ENCODE assay signal across 20 cellular contexts in the genomic region with DNA sequence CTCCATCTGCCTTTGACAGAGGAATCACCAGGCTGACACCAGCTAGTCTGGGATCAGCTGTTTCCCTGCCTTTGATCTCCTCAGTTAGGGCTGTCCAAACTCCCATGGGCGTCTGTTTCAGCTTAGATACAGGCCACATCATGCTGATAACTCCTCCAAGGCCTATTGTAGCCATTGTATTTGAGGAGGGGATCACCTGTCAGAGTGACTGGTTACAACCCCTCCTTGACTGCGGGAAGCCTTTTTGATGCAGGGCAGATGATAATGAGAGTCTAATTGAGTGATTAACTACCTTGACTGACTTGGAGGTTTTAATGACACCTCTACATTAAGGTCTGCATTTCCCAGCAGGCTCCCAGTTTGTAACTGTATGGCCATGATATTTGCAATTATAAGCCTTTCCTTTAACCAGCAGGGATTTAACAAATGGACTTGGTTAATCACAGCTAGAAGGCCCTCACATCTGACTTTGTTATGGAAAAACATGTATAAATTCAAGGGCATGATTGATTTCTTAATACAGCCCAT.
DNase-seq lines count a peak whose midpoint lies in the region; ATAC-seq and TF ChIP-seq lines count a peak whose summit lies in the region.
"Had no signal": no experiment of that assay in that cellular context is flagged by ENCODE, and none has a peak within 500 bp of the region (broad histone marks: within the 10 kb centered on the region; RNA-seq: fewer than 3 reads in every experiment).

No MANE protein-coding gene starts in this region.

- H3K27me3 Mint-ChIP-seq in Caco-2 (ENCODE audit: insufficient read depth, unreplicated experiment): peaks cover 3% of the 10 kb centered on the region
- H3K27me3 Mint-ChIP-seq in activated naive CD4-positive, alpha-beta T cell treated with anti-CD3 and anti-CD28 coated beads, Interleukin-2, amount 10 ng/mL, durations not matched to agents 7 days and 5 days: no peaks in the 10 kb centered on the region
- H3K27me3 Mint-ChIP-seq: activated T-helper 17 cell treated with anti-CD3 and anti-CD28 coated beads, Interleukin-2, amount 50 U/mL, for 72 hours; CD8-positive, alpha-beta memory T cell had no signal

- H3K27me3 ChIP-seq in Caco-2 (replicated peaks; ENCODE audit: control insufficient read depth, insufficient read depth, low read length) (no peaks in the 10 kb centered on the region), adrenal gland (no peaks in the 10 kb centered on the region)
- H3K27me3 ChIP-seq: foreskin keratinocyte had no signal

- H3K9me3 Mint-ChIP-seq in Caco-2 (ENCODE audit: unreplicated experiment): no peaks in the 10 kb centered on the region
- peaks cover 6% of the 10 kb centered on the region for H3K9me3 Mint-ChIP-seq in activated naive CD4-positive, alpha-beta T cell treated with anti-CD3 and anti-CD28 coated beads, Interleukin-2, amount 10 ng/mL, durations not matched to agents 7 days and 5 days
- H3K9me3 Mint-ChIP-seq: activated T-helper 17 cell treated with anti-CD3 and anti-CD28 coated beads, Interleukin-2, amount 50 U/mL, for 72 hours; HFFc6 had no signal

- intact Hi-C loops in Caco-2 (cut with micrococcal nuclease; ENCODE audit: unreplicated experiment) (no loop called here), adrenal gland (cut with DNase I) (no loop called here)

- 43 to 55% (median 54%) methylated on average over 1 to 2 of the region's 2 CpGs for WGBS in adrenal gland, 4 donors

- H3K4me3 ChIP-seq in Caco-2 (ENCODE audit: low read depth, low read length) (no peak overlapping the region), adrenal gland (no peak overlapping the region)
- H3K4me3 ChIP-seq: K562 had no signal

- ATAC-seq in HG02678 (IDR thresholded peaks at IDR 0.05; ENCODE audit: unreplicated experiment): no peak
- ATAC-seq: activated T-helper 17 cell treated with anti-CD3 and anti-CD28 coated beads, Interleukin-2, amount 50 U/mL, for 72 hours; foreskin keratinocyte; K562; stimulated activated naive CD8-positive, alpha-beta T cell treated with anti-CD3 and anti-CD28 coated beads, Interleukin-15, Interleukin-2, amounts not matched to agents 100 U/mL and 50 U/mL, for 24 hours had no signal

- H3K27ac Mint-ChIP-seq in Caco-2 (ENCODE audit: unreplicated experiment): no peak overlapping the region
- H3K27ac Mint-ChIP-seq in activated naive CD4-positive, alpha-beta T cell treated with anti-CD3 and anti-CD28 coated beads, Interleukin-2, amount 10 ng/mL, durations not matched to agents 7 days and 5 days: no peak overlapping the region
- H3K27ac Mint-ChIP-seq: activated T-helper 17 cell treated with anti-CD3 and anti-CD28 coated beads, Interleukin-2, amount 50 U/mL, for 72 hours; CD8-positive, alpha-beta memory T cell; HFFc6 had no signal

- peaks cover 6% of the 10 kb centered on the region for H3K4me1 Mint-ChIP-seq in Caco-2 (ENCODE audit: low read depth, unreplicated experiment)
- H3K4me1 Mint-ChIP-seq in activated naive CD4-positive, alpha-beta T cell treated with anti-CD3 and anti-CD28 coated beads, Interleukin-2, amount 10 ng/mL, durations not matched to agents 7 days and 5 days: no peaks in the 10 kb centered on the region
- H3K4me1 Mint-ChIP-seq: activated T-helper 17 cell treated with anti-CD3 and anti-CD28 coated beads, Interleukin-2, amount 50 U/mL, for 72 hours; CD8-positive, alpha-beta memory T cell had no signal

- no peak overlapping the region for H3K4me3 Mint-ChIP-seq in Caco-2 (ENCODE audit: unreplicated experiment)
- H3K4me3 Mint-ChIP-seq in activated naive CD4-positive, alpha-beta T cell treated with anti-CD3 and anti-CD28 coated beads, Interleukin-2, amount 10 ng/mL, durations not matched to agents 7 days and 5 days: no peak overlapping the region
- H3K4me3 Mint-ChIP-seq: activated T-helper 17 cell treated with anti-CD3 and anti-CD28 coated beads, Interleukin-2, amount 50 U/mL, for 72 hours; CD8-positive, alpha-beta memory T cell; HFFc6 had no signal

- no peaks in the 10 kb centered on the region for H3K36me3 Mint-ChIP-seq in Caco-2 (ENCODE audit: insufficient read depth, unreplicated experiment)
- H3K36me3 Mint-ChIP-seq in activated naive CD4-positive, alpha-beta T cell treated with anti-CD3 and anti-CD28 coated beads, Interleukin-2, amount 10 ng/mL, durations not matched to agents 7 days and 5 days: no peaks in the 10 kb centered on the region
- H3K36me3 Mint-ChIP-seq: CD8-positive, alpha-beta memory T cell had no signal

- H3K9me3 ChIP-seq in Caco-2 (no peaks in the 10 kb centered on the region), adrenal gland (replicated peaks in 1 of 3) (no peaks in the 10 kb centered on the region)

- no peak overlapping the region for H3K27ac ChIP-seq in adrenal gland
- H3K27ac ChIP-seq: foreskin keratinocyte had no signal

- DNase-seq in DMS153 treated with DMSO at 0.1 percent for 48 hours (lab: John Stamatoyannopoulos, UW; ENCODE audit: unreplicated experiment): peak; percentile 22
- DNase-seq in NCI-H1417 (lab: John Stamatoyannopoulos, UW): peak in 2 of 3 experiments; percentile 90 to 99
- DNase-seq in NCI-H748 treated with DMSO at 0.1 percent for 48 hours (lab: John Stamatoyannopoulos, UW): peak; percentile 98
- DNase-seq in left kidney (ENCODE audit: low read depth, low spot score): peak; percentile 12
- DNase-seq in Caco-2: no peak
- DNase-seq in activated naive CD4-positive, alpha-beta T cell treated with anti-CD3 and anti-CD28 coated beads, Interleukin-2, amount 10 ng/mL, durations not matched to agents 7 days and 5 days: no peak
- no peak for DNase-seq in adrenal gland
- DNase-seq: activated CD8-positive, alpha-beta memory T cell treated with anti-CD3 and anti-CD28 coated beads for 24 hours; amniotic stem cell; CD8-positive, alpha-beta memory T cell; foreskin keratinocyte; GDM1; HFFc6; NCI-H1694; posterior cingulate gyrus; small intestine; stimulated activated naive CD8-positive, alpha-beta T cell treated with anti-CD3 and anti-CD28 coated beads, Interleukin-15, Interleukin-2, amounts not matched to agents 100 U/mL and 50 U/mL, for 24 hours had no signal

- no peak for TF ChIP-seq CTCF in Caco-2 (IDR thresholded peaks at IDR 0.05; ENCODE audit: insufficient read depth in 1 of 2, low read depth in 1 of 2, low read length in 1 of 2, severe bottlenecking in 1 of 2, unreplicated experiment in 1 of 2)
- TF ChIP-seq CTCF in adrenal gland (IDR thresholded peaks at IDR 0.05): no peak

- BruUV-seq in Caco-2 (replicated peaks; lab: Mats Ljungman, UMichigan): no TSS peak

- TF ChIP-seq POLR2A in adrenal gland (IDR thresholded peaks at IDR 0.05): no peak

- no peaks in the 10 kb centered on the region for H3K4me1 ChIP-seq in Caco-2
- no peaks in the 10 kb centered on the region for H3K4me1 ChIP-seq in adrenal gland (replicated peaks in 1 of 2)
- H3K4me1 ChIP-seq: foreskin keratinocyte had no signal

- H3K36me3 ChIP-seq in Caco-2 (ENCODE audit: control insufficient read depth, insufficient read depth, low read length): no peaks in the 10 kb centered on the region
- no peaks in the 10 kb centered on the region for H3K36me3 ChIP-seq in adrenal gland (replicated peaks in 1 of 2)

- POLR2A ChIA-PET in Caco-2 (lab: Charles Lee): no interaction called here

- CTCF ChIA-PET in Caco-2 (lab: Charles Lee): no interaction called here
- CTCF ChIA-PET in activated naive CD4-positive, alpha-beta T cell treated with anti-CD3 and anti-CD28 coated beads, Interleukin-2, amount 10 ng/mL, durations not matched to agents 7 days and 5 days (lab: Charles Lee): no interaction called here

Comparison
In these comparisons a context has a peak if more than half of its experiments do, and no peak if none do; other contexts are left out.
1. DNase-seq: peak in DMS153 treated with DMSO at 0.1 percent for 48 hours (single experiment), NCI-H1417 (2 of 3), NCI-H748 treated with DMSO at 0.1 percent for 48 hours (single experiment) and left kidney (single experiment); none in Caco-2 (0 of 2), activated naive CD4-positive, alpha-beta T cell treated with anti-CD3 and anti-CD28 coated beads, Interleukin-2, amount 10 ng/mL, durations not matched to agents 7 days and 5 days (single experiment) and adrenal gland (0 of 7).